In genomic region chr7:43018446-43018845, GRCh38 we compare ENCODE assay signal across 26 cellular contexts.
DNase-seq lines count a peak whose midpoint lies in the region; ATAC-seq and TF ChIP-seq lines count a peak whose summit lies in the region.
"Had no signal": no experiment of that assay in that cellular context is flagged by ENCODE, and none has a peak within 500 bp of the region (broad histone marks: within the 10 kb centered on the region; RNA-seq: fewer than 3 reads in every experiment).

No MANE protein-coding gene starts in this region.

- ATAC-seq in GM19035 (IDR thresholded peaks at IDR 0.05; ENCODE audit: unreplicated experiment): no peak
- ATAC-seq: gastrocnemius medialis, sciatic nerve had no signal

- H3K4me3 ChIP-seq in epithelial cell of esophagus (ENCODE audit: low read length): no peak overlapping the region
- H3K4me3 ChIP-seq: gastrocnemius medialis, HAP-1 had no signal

- peak; percentile 72 for DNase-seq in HPDE6-E6E7 (ENCODE audit: extremely low spot score)
- peak; percentile 36 for DNase-seq in RPMI7951 (ENCODE audit: low read depth)
- peak; percentile 83 for DNase-seq in epithelial cell of esophagus (ENCODE audit: low read depth)
- DNase-seq in pons (ENCODE audit: low spot score): peak; percentile 8
- DNase-seq in stimulated activated CD4-positive, alpha-beta T cell treated with anti-CD3 and anti-CD28 coated beads, Interleukin-2, amount 100 ng/mL, for 24 hours: no peak
- no peak for DNase-seq in MV-4-11 (lab: John Stamatoyannopoulos, UW)
- DNase-seq in NCI-H345 treated with DMSO at 0.1 percent for 48 hours (lab: John Stamatoyannopoulos, UW; ENCODE audit: unreplicated experiment): no peak
- DNase-seq: activated CD4-positive, alpha-beta T cell treated with anti-CD3 and anti-CD28 coated beads for 48 hours; activated CD8-positive, alpha-beta memory T cell treated with anti-CD3 and anti-CD28 coated beads for 24 hours; activated effector memory CD4-positive, alpha-beta T cell treated with anti-CD3 and anti-CD28 coated beads, Interleukin-2, amount 50 U/mL, for 16 hours; activated naive CD8-positive, alpha-beta T cell treated with anti-CD3 and anti-CD28 coated beads, Interleukin-2, amount 10 ng/mL, durations not matched to agents 7 days and 5 days; CD4-positive, alpha-beta T cell; DMS 273 treated with DMSO at 0.1 percent for 48 hours; effector CD4-positive, alpha-beta T cell; gastrocnemius medialis; KG1; mesendoderm; NCI-H1436 treated with DMSO at 0.1 percent for 48 hours; OCI-M1; SIG-M5; stimulated activated naive CD4-positive, alpha-beta T cell treated with Interleukin-2 at 50 U/mL for 16 hours; T-helper 9 cell; WERI-Rb-1 had no signal

- no peak for TF ChIP-seq CTCF in epithelial cell of esophagus (IDR thresholded peaks at IDR 0.05; ENCODE audit: insufficient read depth, low read depth, low read length, missing control alignments)

Comparison
In these comparisons a context has a peak if more than half of its experiments do, and no peak if none do; other contexts are left out.
1. DNase-seq: peak in HPDE6-E6E7 (single experiment), RPMI7951 (single experiment), epithelial cell of esophagus (single experiment) and pons (single experiment); none in stimulated activated CD4-positive, alpha-beta T cell treated with anti-CD3 and anti-CD28 coated beads, Interleukin-2, amount 100 ng/mL, for 24 hours (0 of 2), MV-4-11 (single experiment) and NCI-H345 treated with DMSO at 0.1 percent for 48 hours (single experiment).